Comparison of ENCODE assay signal across 6 cellular contexts in the genomic region with DNA sequence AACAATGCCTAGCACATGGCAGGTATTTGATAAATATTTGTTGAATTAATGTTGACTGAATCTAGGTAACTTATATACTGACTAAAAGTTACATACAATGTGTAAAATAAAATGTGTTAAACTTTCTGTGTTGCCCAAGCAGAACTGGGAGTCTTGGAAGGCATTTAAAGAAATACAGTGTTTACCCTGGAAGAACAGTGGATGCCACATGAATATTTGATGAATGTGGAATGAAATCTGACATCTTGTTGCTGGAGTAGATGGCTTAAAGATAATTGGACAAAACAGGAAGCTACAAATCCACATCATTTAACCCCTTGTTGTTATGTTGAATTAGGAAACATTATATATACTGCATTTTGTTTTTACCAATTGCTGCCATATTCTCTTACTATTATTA.
"Had no signal": no experiment of that assay in that cellular context is flagged by ENCODE, and none has a peak within 500 bp of the region (broad histone marks: within the 10 kb centered on the region; RNA-seq: fewer than 3 reads in every experiment).

No MANE protein-coding gene starts in this region.

- ATAC-seq: HepG2 had no signal

- H3K4me3 ChIP-seq: K562 had no signal

- H3K27ac ChIP-seq: HL-60, KMS-11 had no signal

- DNase-seq: KBM-7, KG1 had no signal
